Comparison of ENCODE assay signal across 10 cellular contexts in genomic region chr3:151770941-151771340, GRCh38. TPM values are rescaled to one million over a fixed set of nuclear protein-coding genes. Genes with fewer than 3 reads are reported as not detected.
DNase-seq lines count a peak whose midpoint lies in the region; ATAC-seq and TF ChIP-seq lines count a peak whose summit lies in the region.
"Had no signal": no experiment of that assay in that cellular context is flagged by ENCODE, and none has a peak within 500 bp of the region (broad histone marks: within the 10 kb centered on the region; RNA-seq: fewer than 3 reads in every experiment).

No MANE protein-coding gene starts in this region.

- H3K9me3 ChIP-seq in duodenal mucosa (ENCODE audit: control insufficient read depth in 1 of 2, low read length in 2 of 2), result no peaks in the 10 kb centered on the region
- H3K9me3 ChIP-seq in mesenchymal stem cell (ENCODE audit: control insufficient read depth, low read length), result no peaks in the 10 kb centered on the region
- no peaks in the 10 kb centered on the region for H3K9me3 ChIP-seq in upper lobe of left lung

- H2BK120ac ChIP-seq in mesenchymal stem cell (ENCODE audit: low read depth, low read length), result no peak overlapping the region

- H3K14ac ChIP-seq in mesenchymal stem cell (ENCODE audit: low read length in 2 of 2), result no peak overlapping the region

- H2BK12ac ChIP-seq in mesenchymal stem cell (ENCODE audit: low read length in 2 of 2), result peak overlapping the region in 1 of 2 experiments; percentile 59

- TF ChIP-seq POLR2A in upper lobe of left lung (IDR thresholded peaks at IDR 0.05), result no peak

- no peak overlapping the region for H4K8ac ChIP-seq in mesenchymal stem cell (ENCODE audit: low read length)

- WGBS in mesenchymal stem cell, result 28% methylated on average over 4 of the region's 4 CpGs
- WGBS in upper lobe of left lung, 2 donors, result 23 to 42% methylated on average over 4 of the region's 4 CpGs

- DNase-seq in DMS53 (lab: John Stamatoyannopoulos, UW), result peak; percentile 45
- DNase-seq in DMS53 treated with DMSO at 0.1 percent for 48 hours (lab: John Stamatoyannopoulos, UW; ENCODE audit: unreplicated experiment), result no peak
- peak; percentile 62 for DNase-seq in mesenchymal stem cell
- DNase-seq in upper lobe of left lung, result peak; percentile 77 to 78
- no peak for DNase-seq in superior temporal gyrus (ENCODE audit: extremely low spot score)
- DNase-seq in NCI-H510A treated with DMSO at 0.1 percent for 48 hours (lab: John Stamatoyannopoulos, UW), result no peak
- DNase-seq: foreskin keratinocyte had no signal

- H3K23ac ChIP-seq in mesenchymal stem cell (ENCODE audit: low read length in 2 of 2), result no peak overlapping the region

- peak overlapping the region; percentile 48 to 67 for H3K9ac ChIP-seq in duodenal mucosa (ENCODE audit: low read depth in 1 of 2, low read length in 2 of 2)
- peak overlapping the region; percentile 75 for H3K9ac ChIP-seq in mesenchymal stem cell (ENCODE audit: low read length)

- H4K91ac ChIP-seq in mesenchymal stem cell (ENCODE audit: low read length), result no peak overlapping the region

- H3K27me3 ChIP-seq in duodenal mucosa (ENCODE audit: control insufficient read depth in 1 of 2, insufficient read depth in 2 of 2, low read length in 2 of 2) (no peaks in the 10 kb centered on the region), mesenchymal stem cell (ENCODE audit: control insufficient read depth in 1 of 2, insufficient read depth in 1 of 2, low read length in 2 of 2) (no peaks in the 10 kb centered on the region), upper lobe of left lung (no peaks in the 10 kb centered on the region)
- H3K27me3 ChIP-seq: foreskin keratinocyte had no signal

- no peak overlapping the region for H2AFZ ChIP-seq in mesenchymal stem cell (ENCODE audit: low read depth, low read length)

- peak in 1 of 4 donors; percentile 35 for TF ChIP-seq EP300 in upper lobe of left lung (IDR thresholded peaks at IDR 0.05)

- no peak overlapping the region for H3K4me2 ChIP-seq in mesenchymal stem cell (ENCODE audit: low read length, poor library complexity, severe bottlenecking)

- no peak overlapping the region for H3K18ac ChIP-seq in mesenchymal stem cell (ENCODE audit: low read depth in 1 of 2, low read length in 2 of 2)

- peak overlapping the region; percentile 33 for H3K27ac ChIP-seq in duodenal mucosa (ENCODE audit: low read depth, low read length)
- no peak overlapping the region for H3K27ac ChIP-seq in mesenchymal stem cell (ENCODE audit: low read length, poor library complexity, severe bottlenecking)
- peak overlapping the region; percentile 15 to 50 (median 36) for H3K27ac ChIP-seq in upper lobe of left lung
- H3K27ac ChIP-seq: 22Rv1, foreskin keratinocyte had no signal

- TF ChIP-seq CTCF in upper lobe of left lung (IDR thresholded peaks at IDR 0.05), result no peak

- no peak overlapping the region for H3K4ac ChIP-seq in mesenchymal stem cell (ENCODE audit: low read depth in 1 of 2, low read length in 2 of 2)

- H2AK5ac ChIP-seq in mesenchymal stem cell (ENCODE audit: low read length, severe bottlenecking), result no peak overlapping the region

- peaks cover 8 to 17% of the 10 kb centered on the region in 2 donors for H3K4me1 ChIP-seq in duodenal mucosa (ENCODE audit: control insufficient read depth in 1 of 2, insufficient read depth in 2 of 2, low read length in 2 of 2)
- H3K4me1 ChIP-seq in mesenchymal stem cell (ENCODE audit: control insufficient read depth, insufficient read depth, low read depth, low read length), result no peaks in the 10 kb centered on the region
- peaks cover 12 to 22% (median 15%) of the 10 kb centered on the region in 4 donors for H3K4me1 ChIP-seq in upper lobe of left lung

- ATAC-seq in upper lobe of left lung (ENCODE audit: low FRiP score in 2 of 2), result peak; percentile 79 to 90
- ATAC-seq in HG02870 (IDR thresholded peaks at IDR 0.05; ENCODE audit: unreplicated experiment), result no peak

- no peak overlapping the region for H2BK5ac ChIP-seq in mesenchymal stem cell (ENCODE audit: low read depth, low read length, poor library complexity, severe bottlenecking)

- H2BK15ac ChIP-seq in mesenchymal stem cell (ENCODE audit: low read depth, poor library complexity, severe bottlenecking), result no peak overlapping the region

- H3K36me3 ChIP-seq in duodenal mucosa (ENCODE audit: control insufficient read depth in 1 of 2, insufficient read depth in 2 of 2, low read length in 2 of 2) (no peaks in the 10 kb centered on the region), mesenchymal stem cell (ENCODE audit: control insufficient read depth in 1 of 2, insufficient read depth in 2 of 2, low read depth in 1 of 2, low read length in 2 of 2) (no peaks in the 10 kb centered on the region), upper lobe of left lung (no peaks in the 10 kb centered on the region)

- H3K79me1 ChIP-seq in mesenchymal stem cell (replicated peaks; ENCODE audit: low read length, poor library complexity, severe bottlenecking), result no peaks in the 10 kb centered on the region

- H3K4me3 ChIP-seq in duodenal mucosa (ENCODE audit: low read depth in 1 of 2, low read length in 2 of 2) (peak overlapping the region; percentile 65 to 67), mesenchymal stem cell (ENCODE audit: insufficient read depth in 1 of 2, low read depth in 1 of 2, low read length in 2 of 2) (no peak overlapping the region), upper lobe of left lung (no peak overlapping the region)

RNA-seq across cellular contexts. Expression of gene AADACL2, which starts 37.2 kb away (rescaled TPM):
- polyA plus RNA-seq in mesenchymal stem cell (2013, experiment 1 of 2), result not detected
- polyA plus RNA-seq in mesenchymal stem cell (2013, experiment 2 of 2), result not detected
- total RNA-seq in upper lobe of left lung, result 1 to 10 TPM in 1 of 6 donors, not detected in 5; 1.6 TPM
- total RNA-seq: foreskin keratinocyte had no signal

RNA-seq across cellular contexts. Expression of gene AADAC, which starts 43.0 kb away (rescaled TPM):
- polyA plus RNA-seq in mesenchymal stem cell (2013, experiment 1 of 2), result 0.10 TPM
- 0.16 TPM for polyA plus RNA-seq in mesenchymal stem cell (2013, experiment 2 of 2)
- 1 to 10 TPM in 5 of 6 donors, not detected in 1; 1.7 to 4.5 (median 3.5) TPM for total RNA-seq in upper lobe of left lung
- total RNA-seq: foreskin keratinocyte had no signal
- polyA plus RNA-seq: foreskin keratinocyte had no signal

Comparison
In these comparisons a context has a peak if more than half of its experiments do, and no peak if none do; other contexts are left out.
1. DNase-seq: peak in DMS53 (single experiment), mesenchymal stem cell (single experiment) and upper lobe of left lung (2 of 2); none in DMS53 treated with DMSO at 0.1 percent for 48 hours (single experiment), superior temporal gyrus (single experiment) and NCI-H510A treated with DMSO at 0.1 percent for 48 hours (single experiment).
2. H3K4me3 ChIP-seq: peak in duodenal mucosa (2 of 2); none in mesenchymal stem cell (0 of 2) and upper lobe of left lung (0 of 4).